ENCODE assay signal across 1 cellular context in genomic region chr11:68903631-68904457, GRCh38.
A peak's percentile ranks its signal among the peaks of the same experiment; 100 is the strongest.
TF ChIP-seq lines count a peak whose summit lies in the region.

Gene IGHMBP2, plus strand, starts transcription at chr11:68903891. Its CDS starts 62 bp downstream, at chr11:68903953.
Gene MRPL21, minus strand, starts transcription at chr11:68903832. Its CDS starts 22 bp downstream, at chr11:68903810.

TF ChIP-seq in A549, 52 proteins besides CTCF, POLR2A, EP300 and RAD21 (continued from another document):
- TF ChIP-seq PBX3 (IDR thresholded peaks at IDR 0.05) (no peak; the same call in 1 of the 2 replicates), FOSL2 (IDR thresholded peaks at IDR 0.05) (no peak), FOSL2 (CRISPR knock-in tag; IDR thresholded peaks at IDR 0.05) (peak; percentile 39; the same call in 1 of the 2 replicates), MAZ (IDR thresholded peaks at IDR 0.05; ENCODE audit: borderline replicate concordance, low read depth, low read length) (peak; percentile 57; the same call in 1 of the 2 replicates), PHF8 (IDR thresholded peaks at IDR 0.05; ENCODE audit: borderline replicate concordance, low read depth) (peak; percentile 82; the same call in 1 of the 2 replicates), POLR2AphosphoS2 (conservative IDR thresholded peaks at IDR 0.05; ENCODE audit: low read length) (no peak), REST (IDR thresholded peaks at IDR 0.05) (0 out of 2 replicates have a peak, but pooled peaks have one; percentile 35)
